ENCODE assay signal across 9 cellular contexts in the genomic region with DNA sequence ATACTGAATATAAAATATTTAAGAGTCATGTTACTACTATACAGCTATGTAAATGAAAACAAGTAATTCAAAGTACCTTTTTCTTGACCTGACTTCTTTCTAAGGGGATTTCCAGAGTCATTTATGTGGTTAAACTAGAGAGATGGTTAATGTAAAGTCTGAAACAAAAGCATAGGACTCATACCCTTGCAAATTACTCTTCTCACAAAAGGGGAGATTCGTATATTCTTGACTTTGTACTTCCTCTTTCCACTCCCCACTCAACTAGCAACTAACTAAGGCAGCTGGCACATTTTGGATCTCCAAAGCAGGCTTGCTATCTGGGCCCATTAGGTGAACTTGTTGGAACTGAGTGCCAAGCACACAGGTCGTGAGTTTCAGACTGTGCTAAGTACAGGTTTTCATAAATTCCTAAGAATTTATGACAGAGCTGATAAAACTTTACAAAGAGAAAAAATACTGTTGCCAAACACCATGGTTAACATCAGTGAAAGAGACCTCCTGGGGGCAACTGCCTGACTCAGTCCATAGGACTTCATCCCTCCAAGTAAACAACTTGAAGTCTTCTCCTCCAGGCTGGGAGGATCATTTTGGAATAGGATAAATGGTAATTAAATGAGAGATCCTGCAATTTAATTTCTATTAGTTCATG.
DNase-seq lines count a peak whose midpoint lies in the region; ATAC-seq and TF ChIP-seq lines count a peak whose summit lies in the region.
"Had no signal": no experiment of that assay in that cellular context is flagged by ENCODE, and none has a peak within 500 bp of the region (broad histone marks: within the 10 kb centered on the region; RNA-seq: fewer than 3 reads in every experiment).

No MANE protein-coding gene starts in this region.

- H3K36me3 ChIP-seq in right lobe of liver: no peaks in the 10 kb centered on the region

- H3K27me3 ChIP-seq in CD4-positive, alpha-beta T cell (ENCODE audit: control insufficient read depth, insufficient read depth, low read length): no peaks in the 10 kb centered on the region
- no peaks in the 10 kb centered on the region for H3K27me3 ChIP-seq in right lobe of liver

- H3K36me3 Mint-ChIP-seq in CD4-positive, alpha-beta T cell (ENCODE audit: low read depth): no peaks in the 10 kb centered on the region
- H3K36me3 Mint-ChIP-seq in activated T-helper 2 cell treated with anti-CD3 and anti-CD28 coated beads, Interferon-gamma antibody, Interleukin-2, Interleukin-4, amounts not matched to agents 10 μg/mL and 5 μg/mL and 100 μg/mL, durations not matched to agents 14 hours and 24 hours and 36 hours (ENCODE audit: low read depth): no peaks in the 10 kb centered on the region
- H3K36me3 Mint-ChIP-seq: brain had no signal

- H3K4me3 ChIP-seq in cardiac fibroblast (replicated peaks in 1 of 2; ENCODE audit: low read depth in 2 of 2, low read length in 2 of 2) (no peak overlapping the region), right lobe of liver (no peak overlapping the region)

- H3K4me1 ChIP-seq in right lobe of liver: no peaks in the 10 kb centered on the region

- no peak overlapping the region for H3K27ac ChIP-seq in CD4-positive, alpha-beta T cell (ENCODE audit: low read depth, low read length)
- H3K27ac ChIP-seq in right lobe of liver: no peak overlapping the region

- DNase-seq in GM10266 (ENCODE audit: extremely low spot score) (peak; percentile 48), cardiac fibroblast (ENCODE audit: low read depth in 2 of 2) (peak; percentile 20 to 48), right lobe of liver (no peak), SIG-M5 (lab: John Stamatoyannopoulos, UW) (no peak)
- DNase-seq in CD4-positive, alpha-beta T cell: no peak
- no peak for DNase-seq in activated T-helper 2 cell treated with anti-CD3 and anti-CD28 coated beads, Interferon-gamma antibody, Interleukin-2, Interleukin-4, amounts not matched to agents 10 μg/mL and 5 μg/mL and 100 μg/mL, durations not matched to agents 14 hours and 24 hours and 36 hours (ENCODE audit: low spot score)

- WGBS in right lobe of liver (ENCODE audit: insufficient coverage, low coverage, low lambda C conversion rate, missing lambda C conversion rate): 34% methylated on average over 2 of the region's 2 CpGs

- TF ChIP-seq CTCF in GM10266 (IDR thresholded peaks at IDR 0.05; ENCODE audit: control insufficient read depth, insufficient read depth, low read depth, missing control alignments) (no peak), cardiac fibroblast (IDR thresholded peaks at IDR 0.05; ENCODE audit: low read depth, low read length) (no peak), right lobe of liver (IDR thresholded peaks at IDR 0.05) (no peak)
- no peak for TF ChIP-seq CTCF in CD4-positive, alpha-beta T cell (IDR thresholded peaks at IDR 0.05)

- H3K9me3 Mint-ChIP-seq in CD4-positive, alpha-beta T cell: no peaks in the 10 kb centered on the region
- peaks cover 4% of the 10 kb centered on the region for H3K9me3 Mint-ChIP-seq in activated T-helper 2 cell treated with anti-CD3 and anti-CD28 coated beads, Interferon-gamma antibody, Interleukin-2, Interleukin-4, amounts not matched to agents 10 μg/mL and 5 μg/mL and 100 μg/mL, durations not matched to agents 14 hours and 24 hours and 36 hours

- no peak overlapping the region for H3K4me3 Mint-ChIP-seq in CD4-positive, alpha-beta T cell
- H3K4me3 Mint-ChIP-seq in activated T-helper 2 cell treated with anti-CD3 and anti-CD28 coated beads, Interferon-gamma antibody, Interleukin-2, Interleukin-4, amounts not matched to agents 10 μg/mL and 5 μg/mL and 100 μg/mL, durations not matched to agents 14 hours and 24 hours and 36 hours (ENCODE audit: low read depth): no peak overlapping the region
- H3K4me3 Mint-ChIP-seq: brain had no signal

- no peaks in the 10 kb centered on the region for H3K9me3 ChIP-seq in CD4-positive, alpha-beta T cell (ENCODE audit: control insufficient read depth, low read length)
- H3K9me3 ChIP-seq in right lobe of liver: no peaks in the 10 kb centered on the region

- ATAC-seq in GM21447 (IDR thresholded peaks at IDR 0.05; ENCODE audit: unreplicated experiment) (peak; percentile 97), HG03457 (IDR thresholded peaks at IDR 0.05; ENCODE audit: unreplicated experiment) (peak; percentile 99), right lobe of liver (no peak)
- no peak for ATAC-seq in CD4-positive, alpha-beta T cell (ENCODE audit: poor library complexity)

- H3K27ac Mint-ChIP-seq in CD4-positive, alpha-beta T cell: no peak overlapping the region
- H3K27ac Mint-ChIP-seq in activated T-helper 2 cell treated with anti-CD3 and anti-CD28 coated beads, Interferon-gamma antibody, Interleukin-2, Interleukin-4, amounts not matched to agents 10 μg/mL and 5 μg/mL and 100 μg/mL, durations not matched to agents 14 hours and 24 hours and 36 hours: no peak overlapping the region
- H3K27ac Mint-ChIP-seq: brain had no signal

- no peak for TF ChIP-seq POLR2A in right lobe of liver (IDR thresholded peaks at IDR 0.05)

- H3K27me3 Mint-ChIP-seq in CD4-positive, alpha-beta T cell: no peaks in the 10 kb centered on the region
- H3K27me3 Mint-ChIP-seq in activated T-helper 2 cell treated with anti-CD3 and anti-CD28 coated beads, Interferon-gamma antibody, Interleukin-2, Interleukin-4, amounts not matched to agents 10 μg/mL and 5 μg/mL and 100 μg/mL, durations not matched to agents 14 hours and 24 hours and 36 hours (ENCODE audit: low read depth): no peaks in the 10 kb centered on the region

- no peaks in the 10 kb centered on the region for H3K4me1 Mint-ChIP-seq in CD4-positive, alpha-beta T cell (ENCODE audit: low read depth)
- no peaks in the 10 kb centered on the region for H3K4me1 Mint-ChIP-seq in activated T-helper 2 cell treated with anti-CD3 and anti-CD28 coated beads, Interferon-gamma antibody, Interleukin-2, Interleukin-4, amounts not matched to agents 10 μg/mL and 5 μg/mL and 100 μg/mL, durations not matched to agents 14 hours and 24 hours and 36 hours (ENCODE audit: low read depth)

- POLR2A ChIA-PET in CD4-positive, alpha-beta T cell (lab: Charles Lee): no interaction called here

- intact Hi-C loops in CD4-positive, alpha-beta T cell (cut with DNase I, micrococcal nuclease): no loop called here
- intact Hi-C loops in activated T-helper 2 cell treated with anti-CD3 and anti-CD28 coated beads, Interferon-gamma antibody, Interleukin-2, Interleukin-4, amounts not matched to agents 10 μg/mL and 5 μg/mL and 100 μg/mL, durations not matched to agents 14 hours and 24 hours and 36 hours (cut with micrococcal nuclease): no loop called here
- intact Hi-C loops in right lobe of liver (cut with DNase I): no loop called here

- CTCF ChIA-PET in CD4-positive, alpha-beta T cell (lab: Charles Lee): no interaction called here

Comparison
In these comparisons a context has a peak if more than half of its experiments do, and no peak if none do; other contexts are left out.
1. DNase-seq: peak in GM10266 (single experiment) and cardiac fibroblast (2 of 2); none in CD4-positive, alpha-beta T cell (0 of 10), activated T-helper 2 cell treated with anti-CD3 and anti-CD28 coated beads, Interferon-gamma antibody, Interleukin-2, Interleukin-4, amounts not matched to agents 10 μg/mL and 5 μg/mL and 100 μg/mL, durations not matched to agents 14 hours and 24 hours and 36 hours (single experiment), right lobe of liver (0 of 3) and SIG-M5 (single experiment).
2. ATAC-seq: peak in GM21447 (single experiment) and HG03457 (single experiment); none in CD4-positive, alpha-beta T cell (single experiment) and right lobe of liver (0 of 4).